Comparison of ENCODE assay signal across 2 cellular contexts in genomic region chr4:74583757-74584156, GRCh38.
TF ChIP-seq lines count a peak whose summit lies in the region.

No MANE protein-coding gene starts in this region.

TF ChIP-seq in IMR-90, 13 proteins besides CTCF, POLR2A, EP300 and RAD21:
- TF ChIP-seq CEBPB (IDR thresholded peaks at IDR 0.05; ENCODE audit: low read depth, low read length) = 0 out of 2 replicates have a peak, but pooled peaks have one; percentile 24
- TF ChIP-seq CHD1 (IDR thresholded peaks at IDR 0.05; ENCODE audit: low read depth, low read length) = no peak

TF ChIP-seq in HEK293T, 16 proteins besides CTCF, POLR2A, EP300 and RAD21:
- TF ChIP-seq ZNF384 (IDR thresholded peaks at IDR 0.05) = no peak
